Comparison of ENCODE assay signal across 16 cellular contexts in the genomic region with DNA sequence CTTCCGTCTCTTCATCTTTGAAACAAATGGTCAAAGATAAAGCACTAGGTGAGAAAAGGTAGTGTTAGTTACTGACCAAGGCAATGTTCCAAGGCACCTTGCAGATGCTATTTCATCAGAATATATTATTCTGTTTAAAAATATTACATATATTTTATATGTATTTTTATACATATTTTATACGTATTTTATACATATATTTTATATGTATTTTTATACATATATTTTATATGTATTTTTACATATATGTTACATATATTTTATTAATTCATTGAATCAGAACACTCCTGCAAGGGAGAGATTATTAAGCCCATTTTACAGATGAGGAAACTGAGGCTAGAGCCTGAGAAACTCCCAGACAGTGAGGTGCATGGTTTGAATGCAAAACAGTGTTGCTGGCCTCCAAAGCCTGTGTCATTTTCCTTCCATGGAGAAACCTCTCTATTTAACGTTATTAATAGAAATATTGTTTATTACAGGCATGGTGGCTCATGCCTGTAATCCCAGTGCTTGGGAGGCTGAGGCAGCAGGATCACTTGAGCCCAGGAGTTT.
DNase-seq lines count a peak whose midpoint lies in the region; ATAC-seq, FAIRE-seq and TF ChIP-seq lines count a peak whose summit lies in the region.
"Had no signal": no experiment of that assay in that cellular context is flagged by ENCODE, and none has a peak within 500 bp of the region (broad histone marks: within the 10 kb centered on the region; RNA-seq: fewer than 3 reads in every experiment).

No MANE protein-coding gene starts in this region.

- H3K27ac ChIP-seq in H1 (ENCODE audit: low read depth, low read length), result no peak overlapping the region
- H3K27ac ChIP-seq: BLaER1 treated with 17β-estradiol and CSF1 and Interleukin-3, amounts not matched to agents 10 nM and 100 nM had no signal

- H3K23ac ChIP-seq in H1 (ENCODE audit: insufficient read length), result no peak overlapping the region

- intact Hi-C loops in posterior vena cava (cut with DNase I), result loop anchor here in 1 of 2 donors (1.0 kb wide), 1 partner anchor 30 kb away; no protein-coding TSS in a partner anchor

- no peaks in the 10 kb centered on the region for H3K79me1 ChIP-seq in H1 (ENCODE audit: low read depth, low read length)

- H4K8ac ChIP-seq in H1 (ENCODE audit: extremely low read depth, insufficient read depth, low read length), result no peak overlapping the region

- no peak overlapping the region for H2BK12ac ChIP-seq in H1 (ENCODE audit: low read depth, low read length)

- WGBS in H1 (ENCODE audit: extremely low coverage in 1 of 2, insufficient coverage in 1 of 2, insufficient read length in 1 of 2, insufficient replicate concordance in 2 of 2, low coverage in 1 of 2, low lambda C conversion rate in 2 of 2, missing lambda C conversion rate in 1 of 2), 2 experiments, result 57% methylated on average over 3 of the region's 3 CpGs; no CpG with 5 or more reads in 1 of the 2 experiments

- H3K4ac ChIP-seq in H1 (replicated peaks; ENCODE audit: insufficient read length, low read depth, low read length), result peak overlapping the region; percentile 29

- no peak overlapping the region for H3K14ac ChIP-seq in H1 (ENCODE audit: insufficient read length)

- FAIRE-seq in A204.1 (lab: Jason Lieb, UNC) (peak; percentile 98), TTC549 (lab: Jason Lieb, UNC) (peak; percentile 97), H1 (lab: Jason Lieb, UNC) (no peak)
- FAIRE-seq: GM12891 had no signal

- H2BK15ac ChIP-seq in H1 (ENCODE audit: low read length), result 0 out of 2 replicates have a peak overlapping the region, but pooled peaks have one; percentile 16

- no peak overlapping the region for H2BK5ac ChIP-seq in H1 (ENCODE audit: low read depth, low read length)

- H2AK5ac ChIP-seq in H1 (ENCODE audit: low read depth, low read length), result no peak overlapping the region

- no peak for TF ChIP-seq POLR2A in H1 (IDR thresholded peaks at IDR 0.05; ENCODE audit: control extremely low read depth in 1 of 2, low read depth in 2 of 2, low read length in 2 of 2)

- no peaks in the 10 kb centered on the region for H3K9me3 ChIP-seq in H1 (ENCODE audit: insufficient read depth in 2 of 2, low read depth in 1 of 2, low read length in 1 of 2)

- no peak for TF ChIP-seq CTCF in H1 (IDR thresholded peaks at IDR 0.05; ENCODE audit: control extremely low read depth in 1 of 3, insufficient read depth in 1 of 3, low read depth in 1 of 3, low read length in 3 of 3)

- no peak overlapping the region for H3K9ac ChIP-seq in H1 (replicated peaks in 1 of 4; ENCODE audit: extremely low read depth in 1 of 4, low read depth in 3 of 4, low read length in 3 of 4)
- H3K9ac ChIP-seq: BLaER1 treated with 17β-estradiol and CSF1 and Interleukin-3, amounts not matched to agents 10 nM and 100 nM had no signal

- DNase-seq in H1 (ENCODE audit: low read depth in 1 of 2, low spot score in 2 of 2) (no peak), posterior vena cava (ENCODE audit: low spot score) (peak; percentile 29), foreskin melanocyte (no peak), cerebellar nuclear complex (lab: John Stamatoyannopoulos, UW) (no peak)
- DNase-seq: 8988T; ACHN; CD4-positive, alpha-beta T cell; DMS79; GOT3; HCEC 1CT; HFFc6 had no signal

- no peak overlapping the region for H3K4me3 ChIP-seq in H1 (ENCODE audit: extremely low read depth in 1 of 4, insufficient read depth in 2 of 4, low read depth in 3 of 4, low read length in 4 of 4)
- H3K4me3 ChIP-seq: BLaER1 treated with 17β-estradiol and CSF1 and Interleukin-3, amounts not matched to agents 10 nM and 100 nM had no signal

- TF ChIP-seq EP300 in H1 (IDR thresholded peaks at IDR 0.05; ENCODE audit: borderline replicate concordance in 1 of 2, low read depth in 2 of 2, low read length in 2 of 2), result no peak

- H3K18ac ChIP-seq in H1 (ENCODE audit: extremely low read depth, low read length), result no peak overlapping the region

- H3K4me1 ChIP-seq in H1 (replicated peaks in 1 of 4; ENCODE audit: control insufficient read depth in 3 of 4, insufficient read depth in 4 of 4, low read length in 3 of 4), result peaks cover 3 to 14% (median 7%) of the 10 kb centered on the region in 4 experiments; a peak in 5 of 7 replicates

- no peak overlapping the region for H4K91ac ChIP-seq in H1 (replicated peaks; ENCODE audit: insufficient read length, low read length)

- no peak overlapping the region for H3K4me2 ChIP-seq in H1 (ENCODE audit: insufficient read depth in 1 of 2, low read depth in 2 of 2, low read length in 2 of 2)
- H3K4me2 ChIP-seq: BLaER1 treated with 17β-estradiol and CSF1 and Interleukin-3, amounts not matched to agents 10 nM and 100 nM had no signal

- no peak for ATAC-seq in GM19324 (IDR thresholded peaks at IDR 0.05; ENCODE audit: low FRiP score, unreplicated experiment)

- CTCF ChIA-PET in H1 (lab: Charles Lee; ENCODE audit: partially characterized antibody), result interaction anchor here (0.8 to 3.0 kb wide), 5 partner anchors 9 to 18 kb away, joined by 3 to 18 read pairs (median 5); no protein-coding TSS in a partner anchor

- no peaks in the 10 kb centered on the region for H4K20me1 ChIP-seq in H1 (replicated peaks in 1 of 2; ENCODE audit: control insufficient read depth in 1 of 2, insufficient read depth in 2 of 2, low read length in 2 of 2)
- H4K20me1 ChIP-seq: BLaER1 treated with 17β-estradiol and CSF1 and Interleukin-3, amounts not matched to agents 10 nM and 100 nM had no signal

- H2BK20ac ChIP-seq in H1 (ENCODE audit: low read length), result no peak overlapping the region

- H3K79me2 ChIP-seq in H1 (ENCODE audit: control insufficient read depth in 1 of 2, insufficient read depth in 2 of 2, low read length in 2 of 2), result no peaks in the 10 kb centered on the region

- no peak for TF ChIP-seq RAD21 in H1 (IDR thresholded peaks at IDR 0.05 in 1 of 2, conservative IDR thresholded peaks at IDR 0.05 in 1 of 2; ENCODE audit: low read depth in 2 of 2, low read length in 2 of 2)

- H2AFZ ChIP-seq in H1 (ENCODE audit: low read length), result no peak overlapping the region

- peaks cover 0 to 2% (median 0%) of the 10 kb centered on the region in 4 experiments; a peak in 2 of 7 replicates for H3K27me3 ChIP-seq in H1 (replicated peaks in 1 of 4; ENCODE audit: control insufficient read depth in 3 of 4, extremely low read depth in 1 of 4, insufficient read depth in 3 of 4, low read length in 3 of 4)
- H3K27me3 ChIP-seq: BLaER1 treated with 17β-estradiol and CSF1 and Interleukin-3, amounts not matched to agents 10 nM and 100 nM had no signal

- H3K23me2 ChIP-seq in H1 (ENCODE audit: low read depth, low read length), result no peaks in the 10 kb centered on the region; the same call in 1 of the 2 replicates

- POLR2A ChIA-PET in H1 (lab: Charles Lee; ENCODE audit: partially characterized antibody), result interaction anchor here (0.8 to 1.6 kb wide), 2 partner anchors 18 to 26 kb away, joined by 4 to 5 read pairs; no protein-coding TSS in a partner anchor

- H3K36me3 ChIP-seq in H1 (ENCODE audit: control insufficient read depth in 2 of 4, insufficient read depth in 4 of 4, low read length in 3 of 4), result no peaks in the 10 kb centered on the region
- H3K36me3 ChIP-seq: BLaER1 treated with 17β-estradiol and CSF1 and Interleukin-3, amounts not matched to agents 10 nM and 100 nM had no signal

- no peak overlapping the region for H3K56ac ChIP-seq in H1 (replicated peaks; ENCODE audit: insufficient read length, low read depth, low read length)

- H2BK120ac ChIP-seq in H1 (replicated peaks; ENCODE audit: low read depth, low read length), result no peak overlapping the region

- H4K5ac ChIP-seq in H1 (ENCODE audit: insufficient read length, low read depth, low read length), result no peak overlapping the region

TF ChIP-seq in H1, 55 proteins besides CTCF, POLR2A, EP300 and RAD21:
- TF ChIP-seq KDM1A (IDR thresholded peaks at IDR 0.05; ENCODE audit: borderline replicate concordance, low read length), result no peak
- no peak for TF ChIP-seq EZH2 (IDR thresholded peaks at IDR 0.05; ENCODE audit: low read depth, low read length, severe bottlenecking)
- TF ChIP-seq TAF1 (IDR thresholded peaks at IDR 0.05; ENCODE audit: low read depth, low read length), result no peak
- TF ChIP-seq SRF (IDR thresholded peaks at IDR 0.05; ENCODE audit: low read depth, low read length), result no peak
- TF ChIP-seq GABPA (IDR thresholded peaks at IDR 0.05; ENCODE audit: borderline replicate concordance, insufficient read depth, low read length), result no peak
- TF ChIP-seq YY1 (IDR thresholded peaks at IDR 0.05; ENCODE audit: low read depth, low read length), result no peak
- no peak for TF ChIP-seq EGR1 (IDR thresholded peaks at IDR 0.05; ENCODE audit: borderline replicate concordance, low read depth, low read length)
